ENCODE assay signal across 1 cellular context in the genomic region with DNA sequence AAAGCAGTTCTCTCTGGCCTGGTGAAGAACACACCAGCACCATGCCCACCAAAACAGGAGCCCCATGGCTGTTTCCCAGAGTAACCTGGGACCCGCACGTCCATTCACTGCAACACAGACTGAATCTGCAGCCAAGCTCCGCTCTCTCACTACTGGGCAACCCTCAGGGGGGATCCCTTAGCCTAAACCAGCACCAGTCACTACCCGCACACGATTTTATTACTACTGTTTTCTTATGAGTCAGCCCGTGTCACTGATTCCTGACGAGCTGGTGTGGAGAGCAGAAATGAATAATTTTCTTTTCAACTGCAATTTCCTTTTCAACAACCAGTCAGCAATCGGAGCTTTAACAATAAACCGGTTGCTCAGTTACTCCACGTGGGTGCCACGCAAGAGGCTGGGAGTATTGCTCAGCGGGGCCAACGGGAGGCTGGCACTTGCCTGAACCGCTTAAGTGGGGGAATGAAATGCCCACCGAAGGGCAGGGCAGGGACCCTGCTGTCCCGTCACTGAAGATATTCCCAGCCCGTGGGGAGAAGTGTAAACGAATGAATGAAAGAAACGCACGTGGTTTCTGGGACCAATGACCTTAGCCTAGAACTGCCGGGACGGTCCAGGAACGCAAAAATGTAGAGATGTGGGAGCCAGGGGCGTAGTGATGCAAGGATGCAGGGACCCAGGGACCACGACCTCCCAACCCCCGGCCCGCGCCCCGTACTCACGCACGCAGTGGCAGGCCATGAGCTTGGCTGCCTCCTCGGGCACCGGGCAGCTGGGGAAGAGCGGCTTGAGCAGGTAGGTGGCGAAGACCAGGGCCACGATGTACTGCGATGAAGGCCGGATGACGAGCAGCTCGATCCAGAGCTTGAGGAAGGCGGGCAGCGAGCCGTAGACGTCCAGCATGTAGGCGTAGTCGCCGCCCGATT.
TF ChIP-seq lines count a peak whose summit lies in the region.

No MANE protein-coding gene starts in this region.

TF ChIP-seq in endothelial cell of umbilical vein, 7 proteins besides CTCF, POLR2A, EP300 and RAD21:
- TF ChIP-seq, protein P1, sequence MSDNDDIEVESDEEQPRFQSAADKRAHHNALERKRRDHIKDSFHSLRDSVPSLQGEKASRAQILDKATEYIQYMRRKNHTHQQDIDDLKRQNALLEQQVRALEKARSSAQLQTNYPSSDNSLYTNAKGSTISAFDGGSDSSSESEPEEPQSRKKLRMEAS (IDR thresholded peaks at IDR 0.05; ENCODE audit: insufficient read depth, insufficient read length): peak; percentile 7
